Comparison of ENCODE assay signal across 14 cellular contexts in genomic region chr10:131041361-131041916, GRCh38.
DNase-seq lines count a peak whose midpoint lies in the region; TF ChIP-seq lines count a peak whose summit lies in the region.
"Had no signal": no experiment of that assay in that cellular context is flagged by ENCODE, and none has a peak within 500 bp of the region (broad histone marks: within the 10 kb centered on the region; RNA-seq: fewer than 3 reads in every experiment).

No MANE protein-coding gene starts in this region.

- TF ChIP-seq CTCF in VCaP (conservative IDR thresholded peaks at IDR 0.05), result no peak

- DNase-seq in COR-L47 (lab: John Stamatoyannopoulos, UW) (peak; percentile 78), DMS79 treated with DMSO at 0.1 percent for 48 hours (lab: John Stamatoyannopoulos, UW) (peak; percentile 76), NCI-H2081 (lab: John Stamatoyannopoulos, UW) (peak; percentile 28 to 72), T-helper 1 cell (no peak)
- no peak for DNase-seq in stimulated activated CD4-positive, alpha-beta T cell treated with anti-CD3 and anti-CD28 coated beads, Interleukin-4, amount 100 ng/mL, for 4 hours
- no peak for DNase-seq in stimulated activated CD4-positive, alpha-beta T cell treated with anti-CD3 and anti-CD28 coated beads, Interleukin-2, amount 100 ng/mL, for 24 hours
- DNase-seq: CD4-positive, CD25-positive, alpha-beta regulatory T cell; HCEC 1CT; KBM-7; NCI-H1930; NCI-H226; NCI-H524 treated with DMSO at 0.1 percent for 48 hours; T-helper 9 cell had no signal

- H3K27ac ChIP-seq in VCaP, result peak overlapping the region; percentile 32; the same call in 1 of the 2 replicates

Comparison
In these comparisons a context has a peak if more than half of its experiments do, and no peak if none do; other contexts are left out.
1. DNase-seq: peak in COR-L47 (single experiment), DMS79 treated with DMSO at 0.1 percent for 48 hours (single experiment) and NCI-H2081 (2 of 2); none in stimulated activated CD4-positive, alpha-beta T cell treated with anti-CD3 and anti-CD28 coated beads, Interleukin-4, amount 100 ng/mL, for 4 hours (0 of 2), stimulated activated CD4-positive, alpha-beta T cell treated with anti-CD3 and anti-CD28 coated beads, Interleukin-2, amount 100 ng/mL, for 24 hours (0 of 2) and T-helper 1 cell (0 of 5).